Comparison of ENCODE assay signal across 23 cellular contexts in the genomic region with DNA sequence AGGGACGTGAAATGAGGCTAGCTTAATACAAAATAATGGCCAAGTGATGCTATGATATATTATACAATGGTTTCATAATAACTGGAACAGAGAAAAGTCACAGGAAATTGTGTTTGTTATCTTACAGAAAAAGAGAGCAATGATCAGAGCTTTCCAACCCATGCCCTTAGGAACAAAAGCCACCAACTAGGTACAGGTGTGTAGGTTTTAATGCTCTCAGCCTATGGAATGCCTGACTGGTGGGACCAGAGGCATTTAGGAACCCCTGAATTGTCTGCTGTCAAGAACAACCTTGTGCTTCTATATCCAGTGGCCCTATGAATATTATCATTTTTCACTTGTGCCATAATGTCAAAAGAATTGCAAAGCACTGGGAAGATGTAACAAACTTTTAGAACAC.
"Had no signal": no experiment of that assay in that cellular context is flagged by ENCODE, and none has a peak within 500 bp of the region (broad histone marks: within the 10 kb centered on the region; RNA-seq: fewer than 3 reads in every experiment).

No MANE protein-coding gene starts in this region.

- DNase-seq: IMR-90; KG1; MG63; NCI-H1092; NCI-H1105 treated with DMSO at 0.1 percent for 48 hours; NCI-H1417 treated with DMSO at 0.1 percent for 48 hours; NCI-H146; NCI-H1694 treated with DMSO at 0.1 percent for 48 hours; NCI-H1930; NCI-H2081; NCI-H2171; NCI-H226; NCI-H446; NCI-H510A; NCI-H524 treated with DMSO at 0.1 percent for 48 hours; NCI-H69; NCI-H774; NK-92 treated with Interleukin-12 subunit alpha and Interleukin-12 subunit beta, amount 100 ng/mL, for 24 hours; PC-9; Peyer's patch; SHP77 treated with DMSO at 0.1 percent for 48 hours; SJCRH30 had no signal

- H3K27ac ChIP-seq: PC-9, Peyer's patch, SJCRH30 had no signal

- ATAC-seq: Right ventricle myocardium inferior had no signal

- H3K4me3 ChIP-seq: MG63, PC-9, Peyer's patch, SJCRH30 had no signal

- H3K4me2 ChIP-seq: PC-9 had no signal

- H3K36me3 ChIP-seq: MG63, Peyer's patch, SJCRH30 had no signal

- H3K9me3 ChIP-seq: MG63, Peyer's patch had no signal

- H2AFZ ChIP-seq: PC-9 had no signal

- H3K27me3 ChIP-seq: MG63, Peyer's patch, SJCRH30 had no signal

- H3K4me1 ChIP-seq: Peyer's patch had no signal
